In the genomic region with DNA sequence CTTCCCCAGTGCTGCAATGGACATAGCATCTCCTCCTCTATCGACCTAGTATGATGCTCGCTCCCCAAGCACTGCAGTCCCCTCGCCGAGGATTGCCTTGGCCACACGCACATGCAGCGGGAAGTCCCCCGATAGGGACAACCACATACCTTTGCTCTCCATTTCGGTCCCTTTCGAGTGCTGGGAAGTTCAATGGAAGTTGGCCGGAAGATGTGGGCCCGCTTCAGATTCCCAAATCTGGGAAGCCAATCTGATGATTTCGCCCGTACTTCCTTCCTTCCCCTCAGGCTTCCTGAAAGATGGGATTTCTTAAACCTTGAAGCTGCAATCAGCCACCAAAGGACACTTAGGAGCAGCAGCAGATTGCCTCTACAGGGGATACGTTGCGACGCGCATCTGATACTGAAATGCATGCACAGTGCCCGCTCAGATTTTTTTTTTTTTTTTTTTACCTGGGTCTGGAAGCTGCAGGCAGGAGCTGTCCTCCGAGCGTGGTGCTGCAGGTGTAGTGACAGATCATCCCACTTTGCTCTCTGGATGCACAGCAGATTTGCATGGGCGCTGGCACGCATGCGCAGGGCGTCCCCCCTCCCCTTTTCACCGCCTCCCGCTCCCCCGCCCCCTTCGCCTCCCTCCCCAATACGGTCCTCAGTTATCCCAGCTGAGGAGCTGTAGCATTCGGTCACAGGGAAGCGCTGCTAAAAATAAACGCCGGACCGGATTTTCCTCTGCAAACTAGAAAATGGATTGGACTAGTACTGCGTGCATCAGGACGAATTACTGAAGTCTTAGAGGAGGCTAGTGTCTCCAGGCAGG, we compare ENCODE assay signal across 1 cellular context.
A peak's percentile ranks its signal among the peaks of the same experiment; 100 is the strongest.
TF ChIP-seq lines count a peak whose summit lies in the region.

A gene (minus strand): TSS at position 510 of the 816 bp plus-strand sequence.

TF ChIP-seq in HEK293, 187 proteins besides CTCF, POLR2A, EP300 and RAD21 (continued from another document):
- TF ChIP-seq, protein P1, sequence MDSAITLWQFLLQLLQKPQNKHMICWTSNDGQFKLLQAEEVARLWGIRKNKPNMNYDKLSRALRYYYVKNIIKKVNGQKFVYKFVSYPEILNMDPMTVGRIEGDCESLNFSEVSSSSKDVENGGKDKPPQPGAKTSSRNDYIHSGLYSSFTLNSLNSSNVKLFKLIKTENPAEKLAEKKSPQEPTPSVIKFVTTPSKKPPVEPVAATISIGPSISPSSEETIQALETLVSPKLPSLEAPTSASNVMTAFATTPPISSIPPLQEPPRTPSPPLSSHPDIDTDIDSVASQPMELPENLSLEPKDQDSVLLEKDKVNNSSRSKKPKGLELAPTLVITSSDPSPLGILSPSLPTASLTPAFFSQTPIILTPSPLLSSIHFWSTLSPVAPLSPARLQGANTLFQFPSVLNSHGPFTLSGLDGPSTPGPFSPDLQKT (IDR thresholded peaks at IDR 0.05; ENCODE audit: borderline replicate concordance, low read depth, low read length): no peak
- TF ChIP-seq GLI2 (tag by site-specific recombination; IDR thresholded peaks at IDR 0.05; ENCODE audit: borderline replicate concordance, low read depth) (no peak), ZNF600 (tag by site-specific recombination; IDR thresholded peaks at IDR 0.05) (peak; percentile 90), FEZF1 (tag by site-specific recombination; IDR thresholded peaks at IDR 0.05) (no peak), ZSCAN16 (tag by site-specific recombination; IDR thresholded peaks at IDR 0.05) (no peak), ZNF791 (tag by site-specific recombination; IDR thresholded peaks at IDR 0.05) (no peak), SP2 (tag by site-specific recombination; IDR thresholded peaks at IDR 0.05) (peak; percentile 61), ZNF660 (tag by site-specific recombination; IDR thresholded peaks at IDR 0.05) (peak; percentile 76), TRIM28 (IDR thresholded peaks at IDR 0.05; ENCODE audit: borderline replicate concordance, low read length) (no peak), ZNF830 (tag by site-specific recombination; IDR thresholded peaks at IDR 0.05; ENCODE audit: low read depth) (no peak), OSR2 (tag by site-specific recombination; IDR thresholded peaks at IDR 0.05) (no peak), ZFP69B (tag by site-specific recombination; IDR thresholded peaks at IDR 0.05) (peak; percentile 43; the same call in 1 of the 2 replicates), SP3 (tag by site-specific recombination; IDR thresholded peaks at IDR 0.05) (0 out of 2 replicates have a peak, but pooled peaks have one; percentile 18), ZNF426 (tag by site-specific recombination; IDR thresholded peaks at IDR 0.05) (no peak), ZNF529 (tag by site-specific recombination; IDR thresholded peaks at IDR 0.05; ENCODE audit: insufficient replicate concordance) (no peak), BCL11B (tag by site-specific recombination; IDR thresholded peaks at IDR 0.05; ENCODE audit: low read depth) (no peak), ZNF16 (tag by site-specific recombination; IDR thresholded peaks at IDR 0.05; ENCODE audit: low read depth) (no peak), KLF8 (tag by site-specific recombination; IDR thresholded peaks at IDR 0.05) (no peak), ZNF311 (tag by site-specific recombination; IDR thresholded peaks at IDR 0.05; ENCODE audit: borderline replicate concordance) (no peak), ZNF335 (tag by site-specific recombination; conservative IDR thresholded peaks at IDR 0.05) (peak; percentile 91), ZBTB17 (tag by site-specific recombination; IDR thresholded peaks at IDR 0.05) (peak; percentile 86)
- TF ChIP-seq, protein P2, sequence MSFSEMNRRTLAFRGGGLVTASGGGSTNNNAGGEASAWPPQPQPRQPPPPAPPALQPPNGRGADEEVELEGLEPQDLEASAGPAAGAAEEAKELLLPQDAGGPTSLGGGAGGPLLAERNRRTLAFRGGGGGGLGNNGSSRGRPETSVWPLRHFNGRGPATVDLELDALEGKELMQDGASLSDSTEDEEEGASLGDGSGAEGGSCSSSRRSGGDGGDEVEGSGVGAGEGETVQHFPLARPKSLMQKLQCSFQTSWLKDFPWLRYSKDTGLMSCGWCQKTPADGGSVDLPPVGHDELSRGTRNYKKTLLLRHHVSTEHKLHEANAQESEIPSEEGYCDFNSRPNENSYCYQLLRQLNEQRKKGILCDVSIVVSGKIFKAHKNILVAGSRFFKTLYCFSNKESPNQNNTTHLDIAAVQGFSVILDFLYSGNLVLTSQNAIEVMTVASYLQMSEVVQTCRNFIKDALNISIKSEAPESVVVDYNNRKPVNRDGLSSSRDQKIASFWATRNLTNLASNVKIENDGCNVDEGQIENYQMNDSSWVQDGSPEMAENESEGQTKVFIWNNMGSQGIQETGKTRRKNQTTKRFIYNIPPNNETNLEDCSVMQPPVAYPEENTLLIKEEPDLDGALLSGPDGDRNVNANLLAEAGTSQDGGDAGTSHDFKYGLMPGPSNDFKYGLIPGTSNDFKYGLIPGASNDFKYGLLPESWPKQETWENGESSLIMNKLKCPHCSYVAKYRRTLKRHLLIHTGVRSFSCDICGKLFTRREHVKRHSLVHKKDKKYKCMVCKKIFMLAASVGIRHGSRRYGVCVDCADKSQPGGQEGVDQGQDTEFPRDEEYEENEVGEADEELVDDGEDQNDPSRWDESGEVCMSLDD (tag by site-specific recombination; IDR thresholded peaks at IDR 0.05): no peak
- TF ChIP-seq, protein P3, sequence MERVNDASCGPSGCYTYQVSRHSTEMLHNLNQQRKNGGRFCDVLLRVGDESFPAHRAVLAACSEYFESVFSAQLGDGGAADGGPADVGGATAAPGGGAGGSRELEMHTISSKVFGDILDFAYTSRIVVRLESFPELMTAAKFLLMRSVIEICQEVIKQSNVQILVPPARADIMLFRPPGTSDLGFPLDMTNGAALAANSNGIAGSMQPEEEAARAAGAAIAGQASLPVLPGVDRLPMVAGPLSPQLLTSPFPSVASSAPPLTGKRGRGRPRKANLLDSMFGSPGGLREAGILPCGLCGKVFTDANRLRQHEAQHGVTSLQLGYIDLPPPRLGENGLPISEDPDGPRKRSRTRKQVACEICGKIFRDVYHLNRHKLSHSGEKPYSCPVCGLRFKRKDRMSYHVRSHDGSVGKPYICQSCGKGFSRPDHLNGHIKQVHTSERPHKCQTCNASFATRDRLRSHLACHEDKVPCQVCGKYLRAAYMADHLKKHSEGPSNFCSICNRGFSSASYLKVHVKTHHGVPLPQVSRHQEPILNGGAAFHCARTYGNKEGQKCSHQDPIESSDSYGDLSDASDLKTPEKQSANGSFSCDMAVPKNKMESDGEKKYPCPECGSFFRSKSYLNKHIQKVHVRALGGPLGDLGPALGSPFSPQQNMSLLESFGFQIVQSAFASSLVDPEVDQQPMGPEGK (tag by site-specific recombination; IDR thresholded peaks at IDR 0.05): peak; percentile 28; the same call in 1 of the 2 replicates
- TF ChIP-seq, protein P4, sequence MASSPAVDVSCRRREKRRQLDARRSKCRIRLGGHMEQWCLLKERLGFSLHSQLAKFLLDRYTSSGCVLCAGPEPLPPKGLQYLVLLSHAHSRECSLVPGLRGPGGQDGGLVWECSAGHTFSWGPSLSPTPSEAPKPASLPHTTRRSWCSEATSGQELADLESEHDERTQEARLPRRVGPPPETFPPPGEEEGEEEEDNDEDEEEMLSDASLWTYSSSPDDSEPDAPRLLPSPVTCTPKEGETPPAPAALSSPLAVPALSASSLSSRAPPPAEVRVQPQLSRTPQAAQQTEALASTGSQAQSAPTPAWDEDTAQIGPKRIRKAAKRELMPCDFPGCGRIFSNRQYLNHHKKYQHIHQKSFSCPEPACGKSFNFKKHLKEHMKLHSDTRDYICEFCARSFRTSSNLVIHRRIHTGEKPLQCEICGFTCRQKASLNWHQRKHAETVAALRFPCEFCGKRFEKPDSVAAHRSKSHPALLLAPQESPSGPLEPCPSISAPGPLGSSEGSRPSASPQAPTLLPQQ (tag by site-specific recombination; IDR thresholded peaks at IDR 0.05): 0 out of 2 replicates have a peak, but pooled peaks have one; percentile 47
- TF ChIP-seq, protein P5, sequence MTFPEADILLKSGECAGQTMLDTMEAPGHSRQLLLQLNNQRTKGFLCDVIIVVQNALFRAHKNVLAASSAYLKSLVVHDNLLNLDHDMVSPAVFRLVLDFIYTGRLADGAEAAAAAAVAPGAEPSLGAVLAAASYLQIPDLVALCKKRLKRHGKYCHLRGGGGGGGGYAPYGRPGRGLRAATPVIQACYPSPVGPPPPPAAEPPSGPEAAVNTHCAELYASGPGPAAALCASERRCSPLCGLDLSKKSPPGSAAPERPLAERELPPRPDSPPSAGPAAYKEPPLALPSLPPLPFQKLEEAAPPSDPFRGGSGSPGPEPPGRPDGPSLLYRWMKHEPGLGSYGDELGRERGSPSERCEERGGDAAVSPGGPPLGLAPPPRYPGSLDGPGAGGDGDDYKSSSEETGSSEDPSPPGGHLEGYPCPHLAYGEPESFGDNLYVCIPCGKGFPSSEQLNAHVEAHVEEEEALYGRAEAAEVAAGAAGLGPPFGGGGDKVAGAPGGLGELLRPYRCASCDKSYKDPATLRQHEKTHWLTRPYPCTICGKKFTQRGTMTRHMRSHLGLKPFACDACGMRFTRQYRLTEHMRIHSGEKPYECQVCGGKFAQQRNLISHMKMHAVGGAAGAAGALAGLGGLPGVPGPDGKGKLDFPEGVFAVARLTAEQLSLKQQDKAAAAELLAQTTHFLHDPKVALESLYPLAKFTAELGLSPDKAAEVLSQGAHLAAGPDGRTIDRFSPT (tag by site-specific recombination; IDR thresholded peaks at IDR 0.05): no peak
- TF ChIP-seq, protein P6, sequence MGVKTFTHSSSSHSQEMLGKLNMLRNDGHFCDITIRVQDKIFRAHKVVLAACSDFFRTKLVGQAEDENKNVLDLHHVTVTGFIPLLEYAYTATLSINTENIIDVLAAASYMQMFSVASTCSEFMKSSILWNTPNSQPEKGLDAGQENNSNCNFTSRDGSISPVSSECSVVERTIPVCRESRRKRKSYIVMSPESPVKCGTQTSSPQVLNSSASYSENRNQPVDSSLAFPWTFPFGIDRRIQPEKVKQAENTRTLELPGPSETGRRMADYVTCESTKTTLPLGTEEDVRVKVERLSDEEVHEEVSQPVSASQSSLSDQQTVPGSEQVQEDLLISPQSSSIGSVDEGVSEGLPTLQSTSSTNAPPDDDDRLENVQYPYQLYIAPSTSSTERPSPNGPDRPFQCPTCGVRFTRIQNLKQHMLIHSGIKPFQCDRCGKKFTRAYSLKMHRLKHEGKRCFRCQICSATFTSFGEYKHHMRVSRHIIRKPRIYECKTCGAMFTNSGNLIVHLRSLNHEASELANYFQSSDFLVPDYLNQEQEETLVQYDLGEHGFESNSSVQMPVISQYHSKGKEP (tag by site-specific recombination; IDR thresholded peaks at IDR 0.05): 0 out of 2 replicates have a peak, but pooled peaks have one; percentile 39
- TF ChIP-seq, protein P7, sequence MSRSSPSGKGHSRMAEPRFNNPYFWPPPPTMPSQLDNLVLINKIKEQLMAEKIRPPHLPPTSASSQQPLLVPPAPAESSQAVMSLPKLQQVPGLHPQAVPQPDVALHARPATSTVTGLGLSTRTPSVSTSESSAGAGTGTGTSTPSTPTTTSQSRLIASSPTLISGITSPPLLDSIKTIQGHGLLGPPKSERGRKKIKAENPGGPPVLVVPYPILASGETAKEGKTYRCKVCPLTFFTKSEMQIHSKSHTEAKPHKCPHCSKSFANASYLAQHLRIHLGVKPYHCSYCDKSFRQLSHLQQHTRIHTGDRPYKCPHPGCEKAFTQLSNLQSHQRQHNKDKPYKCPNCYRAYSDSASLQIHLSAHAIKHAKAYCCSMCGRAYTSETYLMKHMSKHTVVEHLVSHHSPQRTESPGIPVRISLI (tag by site-specific recombination; IDR thresholded peaks at IDR 0.05): peak; percentile 92
